8 cellular contexts compared by ENCODE assay signal in the genomic region with DNA sequence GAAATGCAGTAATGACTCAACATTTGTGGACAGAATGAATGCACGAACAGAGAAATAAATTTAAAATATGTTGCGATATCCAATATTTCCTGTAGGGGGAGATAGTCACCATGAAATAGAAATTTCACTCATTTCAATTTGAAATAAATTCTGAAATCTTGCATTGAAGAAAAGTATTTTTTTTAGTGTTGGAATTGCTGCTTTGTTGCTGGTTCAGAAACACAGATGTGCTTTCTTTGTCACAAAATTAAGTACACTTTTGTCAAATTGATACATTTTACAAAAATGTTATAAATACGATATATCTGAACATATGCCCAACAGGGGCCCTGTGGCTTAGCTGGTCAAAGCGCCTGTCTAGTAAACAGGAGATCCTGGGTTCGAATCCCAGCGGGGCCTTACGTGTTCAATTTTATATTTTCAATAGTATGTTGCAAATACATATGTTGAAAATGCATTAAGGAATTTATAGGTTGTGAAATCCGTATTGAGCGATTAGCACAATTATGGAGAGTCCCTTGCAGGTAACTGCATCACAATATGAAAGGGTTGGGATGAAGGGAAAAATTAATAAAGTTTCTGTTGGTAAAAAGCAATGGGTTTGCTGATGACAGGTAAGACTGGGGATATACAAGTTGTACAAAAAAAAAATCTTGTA.
DNase-seq lines count a peak whose midpoint lies in the region; ATAC-seq, FAIRE-seq and TF ChIP-seq lines count a peak whose summit lies in the region.

No MANE protein-coding gene starts in this region.

- H3K9me3 ChIP-seq in RWPE2 (ENCODE audit: severe bottlenecking) = no peaks in the 10 kb centered on the region

- no peak overlapping the region for H3K4me3 ChIP-seq in RWPE2 (ENCODE audit: severe bottlenecking)

- DNase-seq in NCI-H82 (lab: John Stamatoyannopoulos, UW) (peak; percentile 65), NCI-H82 treated with DMSO at 0.1 percent for 48 hours (lab: John Stamatoyannopoulos, UW; ENCODE audit: unreplicated experiment) (no peak), RWPE2 (ENCODE audit: low spot score) (no peak), myocyte (ENCODE audit: low read depth) (peak; percentile 62), NCI-H2029 treated with DMSO at 0.1 percent for 48 hours (lab: John Stamatoyannopoulos, UW) (no peak)

- peak; percentile 59 for TF ChIP-seq RAD21 in Ishikawa (IDR thresholded peaks at IDR 0.05; ENCODE audit: low read depth)

- no peaks in the 10 kb centered on the region for H3K27me3 ChIP-seq in RWPE2 (ENCODE audit: insufficient read depth, poor library complexity, severe bottlenecking)

- ATAC-seq in RWPE2 (ENCODE audit: low read depth) (peak; percentile 47), GM18909 (IDR thresholded peaks at IDR 0.05; ENCODE audit: poor library complexity, unreplicated experiment) (no peak)

- no peak overlapping the region for H3K27ac ChIP-seq in RWPE2 (ENCODE audit: poor library complexity, severe bottlenecking)

- no peaks in the 10 kb centered on the region for H3K4me1 ChIP-seq in RWPE2 (ENCODE audit: insufficient read depth, poor library complexity, severe bottlenecking)

- H3K36me3 ChIP-seq in RWPE2 (ENCODE audit: low read depth) = no peaks in the 10 kb centered on the region

- TF ChIP-seq CTCF in RWPE2 (IDR thresholded peaks at IDR 0.05; ENCODE audit: poor library complexity, severe bottlenecking) = peak; percentile 89

- FAIRE-seq in colon (lab: Jason Lieb, UNC) = peak; percentile 33

- no peak for TF ChIP-seq EP300 in Ishikawa (IDR thresholded peaks at IDR 0.05; ENCODE audit: borderline replicate concordance)

TF ChIP-seq in Ishikawa, 13 proteins besides CTCF, POLR2A, EP300 and RAD21:
- TF ChIP-seq TCF12 (IDR thresholded peaks at IDR 0.05; ENCODE audit: low read depth) (no peak), CEBPB (IDR thresholded peaks at IDR 0.05) (peak; percentile 62; the same call in 1 of the 2 replicates), TEAD4 (IDR thresholded peaks at IDR 0.05) (peak; percentile 51)

Comparison
In these comparisons a context has a peak if more than half of its experiments do, and no peak if none do; other contexts are left out.
1. DNase-seq: peak in NCI-H82 (single experiment) and myocyte (single experiment); none in NCI-H82 treated with DMSO at 0.1 percent for 48 hours (single experiment), RWPE2 (single experiment) and NCI-H2029 treated with DMSO at 0.1 percent for 48 hours (single experiment).